10 cellular contexts compared by ENCODE assay signal in the genomic region with DNA sequence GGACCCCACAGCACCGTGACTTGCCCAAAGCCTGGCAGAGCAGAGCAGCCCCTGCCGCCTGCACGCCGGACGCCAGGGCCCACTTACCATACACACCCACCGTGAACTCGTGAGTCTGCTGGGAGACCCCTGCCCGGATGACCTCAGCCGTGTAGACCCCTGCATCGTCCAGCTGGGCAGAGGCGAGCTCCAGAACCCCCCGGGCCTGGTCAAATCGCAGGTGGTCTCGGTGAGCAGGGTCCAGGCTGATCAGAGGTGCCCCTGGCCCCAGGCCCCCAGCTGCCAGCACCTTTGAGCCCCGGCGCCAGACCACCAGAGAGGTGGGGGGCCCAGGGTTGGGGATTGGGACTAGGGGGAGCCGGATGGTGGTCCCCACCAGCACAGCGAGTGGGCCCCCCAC. TPM values are rescaled to one million over a fixed set of nuclear protein-coding genes. Genes with fewer than 3 reads are reported as not detected.
DNase-seq lines count a peak whose midpoint lies in the region; ATAC-seq and TF ChIP-seq lines count a peak whose summit lies in the region.
"Had no signal": no experiment of that assay in that cellular context is flagged by ENCODE, and none has a peak within 500 bp of the region (broad histone marks: within the 10 kb centered on the region; RNA-seq: fewer than 3 reads in every experiment).

No MANE protein-coding gene starts in this region.

- no peak for ATAC-seq in naive thymus-derived CD8-positive, alpha-beta T cell
- no peak for ATAC-seq in GM21528 (IDR thresholded peaks at IDR 0.05; ENCODE audit: low FRiP score, unreplicated experiment)

- H3K4me2 ChIP-seq in BLaER1 treated with 17β-estradiol and CSF1 and Interleukin-3, amounts not matched to agents 10 nM and 100 nM: peak overlapping the region in 9 of 11 experiments; percentile 86 to 98 (median 93); a peak in 13 of 22 replicates

- no peaks in the 10 kb centered on the region for H3K9me3 ChIP-seq in BLaER1 treated with 17β-estradiol and CSF1 and Interleukin-3, amounts not matched to agents 10 nM and 100 nM (replicated peaks in 1 of 11)
- no peaks in the 10 kb centered on the region for H3K9me3 ChIP-seq in HAP-1

- H3K4me3 ChIP-seq in BLaER1 treated with 17β-estradiol and CSF1 and Interleukin-3, amounts not matched to agents 10 nM and 100 nM: no peak overlapping the region
- peak overlapping the region; percentile 64; the same call in 1 of the 2 replicates for H3K4me3 ChIP-seq in HAP-1

- DNase-seq in HAP-1 (ENCODE audit: low spot score in 2 of 2) (no peak), chondrocyte (ENCODE audit: low spot score) (no peak), GM20000 (ENCODE audit: low spot score) (no peak), NCI-H2107 treated with DMSO at 0.1 percent for 48 hours (lab: John Stamatoyannopoulos, UW; ENCODE audit: unreplicated experiment) (no peak), SKM-1 (lab: John Stamatoyannopoulos, UW; ENCODE audit: unreplicated experiment) (no peak)
- no peak for DNase-seq in naive thymus-derived CD8-positive, alpha-beta T cell
- DNase-seq: midbrain, NCI-H446 had no signal

- H3K27ac Mint-ChIP-seq in chondrocyte (ENCODE audit: unreplicated experiment): no peak overlapping the region
- peak overlapping the region in 4 of 10 donors; percentile 26 to 48 (median 33) for H3K27ac Mint-ChIP-seq in naive thymus-derived CD8-positive, alpha-beta T cell

- no peaks in the 10 kb centered on the region for H3K9me3 Mint-ChIP-seq in chondrocyte (ENCODE audit: low read depth)
- no peaks in the 10 kb centered on the region for H3K9me3 Mint-ChIP-seq in naive thymus-derived CD8-positive, alpha-beta T cell

- peaks cover 21% of the 10 kb centered on the region for H3K4me1 Mint-ChIP-seq in chondrocyte (ENCODE audit: low read depth)
- peaks cover 20 to 38% (median 21%) of the 10 kb centered on the region in 4 donors for H3K4me1 Mint-ChIP-seq in naive thymus-derived CD8-positive, alpha-beta T cell

- peaks cover 12 to 21% (median 15%) of the 10 kb centered on the region in 11 experiments; a peak in 18 of 22 replicates for H3K36me3 ChIP-seq in BLaER1 treated with 17β-estradiol and CSF1 and Interleukin-3, amounts not matched to agents 10 nM and 100 nM
- H3K36me3 ChIP-seq in HAP-1 (replicated peaks): no peaks in the 10 kb centered on the region; the same call in 1 of the 2 replicates

- H3K27ac ChIP-seq in BLaER1 treated with 17β-estradiol and CSF1 and Interleukin-3, amounts not matched to agents 10 nM and 100 nM: peak overlapping the region in 1 of 11 experiments; percentile 84; a peak in 1 of 22 replicates

- POLR2A ChIA-PET in naive thymus-derived CD8-positive, alpha-beta T cell (lab: Charles Lee): interaction anchor here (0.6 to 1.9 kb wide), 5 partner anchors 25 to 100 kb away, joined by 3 to 4 read pairs (median 3); a partner anchor contains a TSS

- peaks cover 6% of the 10 kb centered on the region for H3K36me3 Mint-ChIP-seq in chondrocyte (ENCODE audit: low read depth)
- H3K36me3 Mint-ChIP-seq in naive thymus-derived CD8-positive, alpha-beta T cell: peaks cover 0 to 5% (median 0%) of the 10 kb centered on the region in 3 donors

- peaks cover 24 to 47% (median 37%) of the 10 kb centered on the region in 10 experiments; a peak in 19 of 20 replicates for H3K4me1 ChIP-seq in BLaER1 treated with 17β-estradiol and CSF1 and Interleukin-3, amounts not matched to agents 10 nM and 100 nM
- H3K4me1 ChIP-seq in HAP-1: peaks cover 8% of the 10 kb centered on the region

- peaks cover 0 to 19% (median 11%) of the 10 kb centered on the region in 11 experiments; a peak in 18 of 22 replicates for H3K27me3 ChIP-seq in BLaER1 treated with 17β-estradiol and CSF1 and Interleukin-3, amounts not matched to agents 10 nM and 100 nM
- H3K27me3 ChIP-seq in HAP-1 (ENCODE audit: low read depth): no peaks in the 10 kb centered on the region

- no peak overlapping the region for H3K9ac ChIP-seq in BLaER1 treated with 17β-estradiol and CSF1 and Interleukin-3, amounts not matched to agents 10 nM and 100 nM

- no peak for TF ChIP-seq CTCF in chondrocyte (IDR thresholded peaks at IDR 0.05)
- TF ChIP-seq CTCF in GM20000 (IDR thresholded peaks at IDR 0.05; ENCODE audit: extremely low read depth, missing control alignments): no peak

- peaks cover 0 to 5% (median 0%) of the 10 kb centered on the region in 11 experiments; a peak in 1 of 22 replicates for H4K20me1 ChIP-seq in BLaER1 treated with 17β-estradiol and CSF1 and Interleukin-3, amounts not matched to agents 10 nM and 100 nM

- no peaks in the 10 kb centered on the region for H3K27me3 Mint-ChIP-seq in chondrocyte (ENCODE audit: low read depth)
- H3K27me3 Mint-ChIP-seq in naive thymus-derived CD8-positive, alpha-beta T cell: peaks cover 0 to 2% (median 0%) of the 10 kb centered on the region in 5 donors

- in situ Hi-C loops in HAP-1 (cut with MboI; ENCODE audit: low sequenced_read_pairs): no loop called here

- peak overlapping the region; percentile 50 for H3K4me3 Mint-ChIP-seq in chondrocyte (ENCODE audit: unreplicated experiment)
- peak overlapping the region; percentile 44 to 89 (median 71) for H3K4me3 Mint-ChIP-seq in naive thymus-derived CD8-positive, alpha-beta T cell

RNA-seq across cellular contexts. Expression of a gene that starts 0.9 kb away (rescaled TPM):
- total RNA-seq in chondrocyte: 4.9 to 5.5 TPM (median 5.4 TPM) in 3 replicates
- total RNA-seq in naive thymus-derived CD8-positive, alpha-beta T cell: under 1 TPM; 0.11 to 0.60 TPM
- polyA plus RNA-seq in naive thymus-derived CD8-positive, alpha-beta T cell: under 1 TPM in 2 of 3 donors, not detected in 1; 0.10 to 0.21 TPM

RNA-seq across cellular contexts. Expression of a gene that starts 25.1 kb away (rescaled TPM):
- 43.7 to 56.6 TPM (median 49.6 TPM) in 3 replicates for total RNA-seq in chondrocyte
- total RNA-seq in naive thymus-derived CD8-positive, alpha-beta T cell: 10 to 100 TPM; 46.2 to 48.1 TPM
- 100 to 1,000 TPM in 1 of 3 donors, 10 to 100 TPM in 2; 85.8 to 104 (median 91.5) TPM for polyA plus RNA-seq in naive thymus-derived CD8-positive, alpha-beta T cell

RNA-seq across cellular contexts. Expression of a gene that starts 27.7 kb away (rescaled TPM):
- total RNA-seq in chondrocyte: 1.5 TPM in 1 of 3 replicates, not detected in the others
- total RNA-seq in naive thymus-derived CD8-positive, alpha-beta T cell: 1 to 10 TPM in 1 of 2 experiments, under 1 TPM in 1; 0.73 to 1.7 TPM
- not detected for polyA plus RNA-seq in naive thymus-derived CD8-positive, alpha-beta T cell

RNA-seq across cellular contexts. Expression of a gene that starts 29.6 kb away (rescaled TPM):
- 0.07 TPM in 1 of 3 replicates, not detected in the others for total RNA-seq in chondrocyte
- not detected for total RNA-seq in naive thymus-derived CD8-positive, alpha-beta T cell
- not detected for polyA plus RNA-seq in naive thymus-derived CD8-positive, alpha-beta T cell

RNA-seq across cellular contexts. Expression of a gene that starts 31.4 kb away (rescaled TPM):
- total RNA-seq in chondrocyte: not detected in 3 replicates
- 1 to 10 TPM; 3.8 to 5.6 TPM for total RNA-seq in naive thymus-derived CD8-positive, alpha-beta T cell
- polyA plus RNA-seq in naive thymus-derived CD8-positive, alpha-beta T cell: 1,000 to 10,000 TPM in 1 of 3 donors, 10 to 100 TPM in 2; 41.7 to 1,629 (median 63.8) TPM
